14 cellular contexts compared by ENCODE assay signal in genomic region chr10:43044444-43045245, GRCh38. TPM values are rescaled to one million over a fixed set of nuclear protein-coding genes. Genes with fewer than 3 reads are reported as not detected.
DNase-seq lines count a peak whose midpoint lies in the region; TF ChIP-seq lines count a peak whose summit lies in the region.
"Had no signal": no experiment of that assay in that cellular context is flagged by ENCODE, and none has a peak within 500 bp of the region (broad histone marks: within the 10 kb centered on the region; RNA-seq: fewer than 3 reads in every experiment).

No MANE protein-coding gene starts in this region.

- H3K79me1 ChIP-seq in neuronal stem cell (ENCODE audit: low read depth, low read length) = peaks cover 2% of the 10 kb centered on the region

- H2BK15ac ChIP-seq in neuronal stem cell (ENCODE audit: low read length) = no peak overlapping the region

- DNase-seq in NCI-H1417 (lab: John Stamatoyannopoulos, UW) (peak in 2 of 3 experiments; percentile 51 to 77), NCI-H1417 treated with DMSO at 0.1 percent for 48 hours (lab: John Stamatoyannopoulos, UW) (no peak), HT-29 (ENCODE audit: low spot score) (peak; percentile 10), dorsolateral prefrontal cortex (peak in 6 of 10 donors; percentile 2 to 37 (median 17)), neuronal stem cell (ENCODE audit: low spot score) (no peak), brain microvascular endothelial cell (no peak), GM10266 (ENCODE audit: extremely low spot score) (no peak), SIG-M5 (lab: John Stamatoyannopoulos, UW) (no peak)
- DNase-seq: 8988T, NCI-H2227 treated with DMSO at 0.1 percent for 48 hours, OCI-M1, T-helper 1 cell, testis had no signal

- no peak overlapping the region for H2BK12ac ChIP-seq in neuronal stem cell (ENCODE audit: low read length)

- H3K9ac ChIP-seq in neuronal stem cell (ENCODE audit: low read depth, low read length, poor library complexity) = peak overlapping the region; percentile 24

- no peak overlapping the region for H3K4me2 ChIP-seq in neuronal stem cell (ENCODE audit: insufficient read depth, low read length, poor library complexity, severe bottlenecking)

- no peak overlapping the region for H3K14ac ChIP-seq in neuronal stem cell (ENCODE audit: low read length)

- H3K4me3 ChIP-seq in dorsolateral prefrontal cortex (no peak overlapping the region), neuronal stem cell (ENCODE audit: low read length in 2 of 2) (no peak overlapping the region), brain microvascular endothelial cell (ENCODE audit: low read depth, low read length) (no peak overlapping the region)
- H3K4me3 ChIP-seq: testis had no signal

- no CpG with 5 or more reads among the region's 15 CpGs for WGBS in neuronal stem cell (ENCODE audit: extremely low coverage in 2 of 2, insufficient read length in 2 of 2, insufficient replicate concordance in 1 of 2), 2 donors

- H3K4me1 ChIP-seq in neuronal stem cell (ENCODE audit: control insufficient read depth in 2 of 2, insufficient read depth in 1 of 2, low read depth in 1 of 2, low read length in 2 of 2) = peaks cover 2 to 10% of the 10 kb centered on the region in 2 donors
- H3K4me1 ChIP-seq: testis had no signal

- no peak overlapping the region for H2BK5ac ChIP-seq in neuronal stem cell (ENCODE audit: low read length)

- H3K18ac ChIP-seq in neuronal stem cell (ENCODE audit: low read length) = peak overlapping the region; percentile 85

- no peak overlapping the region for H3K23ac ChIP-seq in neuronal stem cell (ENCODE audit: low read depth, low read length, poor library complexity)

- peak overlapping the region; percentile 88 for H2AK5ac ChIP-seq in neuronal stem cell (ENCODE audit: low read depth, low read length)

- H3K36me3 ChIP-seq in neuronal stem cell (replicated peaks in 1 of 2; ENCODE audit: control insufficient read depth in 2 of 2, insufficient read depth in 2 of 2, low read length in 2 of 2) (no peaks in the 10 kb centered on the region), brain microvascular endothelial cell (replicated peaks) (no peaks in the 10 kb centered on the region)

- TF ChIP-seq CTCF in dorsolateral prefrontal cortex (IDR thresholded peaks at IDR 0.05 in 54 of 56, conservative IDR thresholded peaks at IDR 0.05 in 2 of 56; ENCODE audit: low read depth in 1 of 56, partially characterized antibody in 56 of 56) (no peak), brain microvascular endothelial cell (IDR thresholded peaks at IDR 0.05; ENCODE audit: low read depth, low read length, missing control alignments) (no peak), GM10266 (IDR thresholded peaks at IDR 0.05; ENCODE audit: control insufficient read depth, insufficient read depth, low read depth, missing control alignments) (no peak)

- H3K27me3 ChIP-seq in dorsolateral prefrontal cortex = peaks cover 0 to 13% (median 0%) of the 10 kb centered on the region in 45 donors
- H3K27me3 ChIP-seq in neuronal stem cell (ENCODE audit: control insufficient read depth in 3 of 3, insufficient read depth in 3 of 3, low read depth in 1 of 3, low read length in 3 of 3) = no peaks in the 10 kb centered on the region
- H3K27me3 ChIP-seq in brain microvascular endothelial cell (replicated peaks) = no peaks in the 10 kb centered on the region
- H3K27me3 ChIP-seq: testis had no signal

- H4K8ac ChIP-seq in neuronal stem cell (ENCODE audit: low read depth, low read length) = peak overlapping the region; percentile 48

- in situ Hi-C loops in brain microvascular endothelial cell (cut with HindIII; ENCODE audit: low pct_ligation_motif_present, low sequenced_read_pairs) = no loop called here

- H2AFZ ChIP-seq in neuronal stem cell (ENCODE audit: low read length) = peak overlapping the region; percentile 73

- intact Hi-C loops in dorsolateral prefrontal cortex (cut with DNase I) = no loop called here

- no peak overlapping the region for H2BK120ac ChIP-seq in neuronal stem cell (ENCODE audit: low read depth, low read length)

- H3K27ac ChIP-seq in dorsolateral prefrontal cortex (no peak overlapping the region), neuronal stem cell (replicated peaks; ENCODE audit: low read length) (no peak overlapping the region), brain microvascular endothelial cell (no peak overlapping the region)
- H3K27ac ChIP-seq: testis had no signal

- no peaks in the 10 kb centered on the region for H3K9me3 ChIP-seq in neuronal stem cell (replicated peaks in 1 of 2; ENCODE audit: control insufficient read depth in 2 of 2, insufficient read depth in 1 of 2, low read depth in 1 of 2, low read length in 2 of 2)
- H3K9me3 ChIP-seq: testis had no signal

- H3K4ac ChIP-seq in neuronal stem cell (ENCODE audit: low read length) = no peak overlapping the region

- H4K91ac ChIP-seq in neuronal stem cell (ENCODE audit: low read depth, low read length, poor library complexity) = no peak overlapping the region

RNA-seq across cellular contexts. Expression of gene RET, which starts 32.2 kb away (rescaled TPM):
- not detected in 2 replicates for total RNA-seq in HT-29 (2014; rRNA removed; shearing (Covaris generic))
- 10 to 100 TPM in 85 of 120 experiments, 1 to 10 TPM in 35; 5.1 to 24.7 (median 12.0) TPM for total RNA-seq in dorsolateral prefrontal cortex
- 2.3 TPM for polyA plus RNA-seq in neuronal stem cell (2013, experiment 1 of 2)
- polyA plus RNA-seq in neuronal stem cell (2013, experiment 2 of 2) = 2.2 TPM
- total RNA-seq: CD4-positive, alpha-beta T cell had no signal

Comparison
In these comparisons a context has a peak if more than half of its experiments do, and no peak if none do; other contexts are left out.
1. DNase-seq: peak in NCI-H1417 (2 of 3), HT-29 (single experiment) and dorsolateral prefrontal cortex (6 of 10); none in NCI-H1417 treated with DMSO at 0.1 percent for 48 hours (single experiment), neuronal stem cell (single experiment), brain microvascular endothelial cell (single experiment), GM10266 (single experiment) and SIG-M5 (single experiment).